11 cellular contexts compared by ENCODE assay signal in genomic region chr21:34925597-34925996, GRCh38.
"Had no signal": no experiment of that assay in that cellular context is flagged by ENCODE, and none has a peak within 500 bp of the region (broad histone marks: within the 10 kb centered on the region; RNA-seq: fewer than 3 reads in every experiment).

No MANE protein-coding gene starts in this region.

- H3K4me3 ChIP-seq: lower lobe of right lung, thyroid gland had no signal

- H3K27me3 ChIP-seq: foreskin keratinocyte, thyroid gland had no signal

- H3K4me1 ChIP-seq: foreskin keratinocyte, parathyroid adenoma, thyroid gland had no signal

- H3K79me2 ChIP-seq: parathyroid adenoma had no signal

- ATAC-seq: foreskin keratinocyte, left cardiac atrium, lower lobe of right lung had no signal

- H3K9me3 ChIP-seq: lower lobe of right lung, thyroid gland had no signal

- DNase-seq: activated CD4-positive, alpha-beta T cell treated with anti-CD3 and anti-CD28 coated beads for 1 hour; activated CD8-positive, alpha-beta memory T cell treated with anti-CD3 and anti-CD28 coated beads for 24 hours; activated gamma-delta T cell; foreskin keratinocyte; left cardiac atrium; lower lobe of right lung; midbrain; stimulated activated CD4-positive, alpha-beta T cell treated with anti-CD3 and anti-CD28 coated beads, Interleukin-2, amount 100 ng/mL, for 48 hours; T-helper 9 cell; thyroid gland had no signal

- H2AFZ ChIP-seq: parathyroid adenoma had no signal

- H3K9ac ChIP-seq: parathyroid adenoma had no signal

- H3K27ac ChIP-seq: foreskin keratinocyte, lower lobe of right lung, parathyroid adenoma, thyroid gland had no signal

- H3K36me3 ChIP-seq: lower lobe of right lung, thyroid gland had no signal
